In the genomic region with DNA sequence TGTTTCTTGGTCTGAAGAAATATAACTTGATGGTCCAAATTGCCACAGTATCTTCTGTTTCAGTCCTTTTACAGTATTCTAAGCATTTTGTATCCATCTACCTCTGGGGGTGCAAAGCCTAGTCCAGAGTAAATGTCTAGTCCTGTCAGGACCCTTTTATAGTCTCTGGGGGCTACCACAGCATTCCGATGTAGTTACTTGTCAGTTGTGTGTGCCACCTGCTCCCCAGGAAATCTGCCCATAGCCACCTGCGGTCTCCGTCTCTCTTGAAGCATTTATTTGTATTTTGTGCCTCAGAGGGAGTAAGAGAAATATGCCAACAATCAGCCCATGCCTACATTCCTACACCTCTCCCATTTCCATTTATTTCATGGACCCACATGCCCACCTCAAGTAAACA, we compare ENCODE assay signal across 19 cellular contexts. TPM values are rescaled to one million over a fixed set of nuclear protein-coding genes. Genes with fewer than 3 reads are reported as not detected.
DNase-seq lines count a peak whose midpoint lies in the region; ATAC-seq and TF ChIP-seq lines count a peak whose summit lies in the region.
"Had no signal": no experiment of that assay in that cellular context is flagged by ENCODE, and none has a peak within 500 bp of the region (broad histone marks: within the 10 kb centered on the region; RNA-seq: fewer than 3 reads in every experiment).

No MANE protein-coding gene starts in this region.

- H3K4me1 Mint-ChIP-seq in CD8-positive, alpha-beta T cell (ENCODE audit: low read depth): peaks cover 46% of the 10 kb centered on the region
- H3K4me1 Mint-ChIP-seq in T-cell: peaks cover 32 to 36% (median 33%) of the 10 kb centered on the region in 3 donors
- peaks cover 20 to 60% (median 49%) of the 10 kb centered on the region in 4 donors for H3K4me1 Mint-ChIP-seq in naive thymus-derived CD8-positive, alpha-beta T cell
- H3K4me1 Mint-ChIP-seq: CD14-positive monocyte had no signal

- no peaks in the 10 kb centered on the region for H3K9me3 ChIP-seq in CD8-positive, alpha-beta T cell (ENCODE audit: low read length)
- H3K9me3 ChIP-seq: BLaER1 had no signal

- H3K4me3 Mint-ChIP-seq in CD8-positive, alpha-beta T cell: no peak overlapping the region
- H3K4me3 Mint-ChIP-seq in T-cell: no peak overlapping the region
- peak overlapping the region in 2 of 10 donors; percentile 29 to 34 for H3K4me3 Mint-ChIP-seq in naive thymus-derived CD8-positive, alpha-beta T cell
- H3K4me3 Mint-ChIP-seq: CD14-positive monocyte; CD4-positive, alpha-beta memory T cell had no signal

- POLR2A ChIA-PET in CD8-positive, alpha-beta T cell (lab: Charles Lee): no interaction called here
- POLR2A ChIA-PET in T-cell (lab: Charles Lee): no interaction called here
- POLR2A ChIA-PET in naive thymus-derived CD8-positive, alpha-beta T cell (lab: Charles Lee): interaction anchor here (1.1 kb wide), 1 partner anchor 13 kb away, joined by 7 read pairs; a partner anchor contains a TSS

- H3K27ac Mint-ChIP-seq in CD8-positive, alpha-beta T cell: peak overlapping the region; percentile 80
- H3K27ac Mint-ChIP-seq in T-cell: peak overlapping the region; percentile 7 to 9
- H3K27ac Mint-ChIP-seq in naive thymus-derived CD8-positive, alpha-beta T cell: peak overlapping the region; percentile 81 to 99 (median 98)
- H3K27ac Mint-ChIP-seq: CD14-positive monocyte; CD4-positive, alpha-beta memory T cell had no signal

- no peaks in the 10 kb centered on the region for H3K27me3 ChIP-seq in CD8-positive, alpha-beta T cell (ENCODE audit: insufficient read depth, low read length)
- H3K27me3 ChIP-seq: BLaER1 had no signal

- peaks cover 48% of the 10 kb centered on the region for H3K4me1 ChIP-seq in CD8-positive, alpha-beta T cell (ENCODE audit: insufficient read depth, low read length)

- H3K27ac ChIP-seq in CD8-positive, alpha-beta T cell (ENCODE audit: low read depth, low read length): no peak overlapping the region
- H3K27ac ChIP-seq: BLaER1, GM23248, HL-60 had no signal

- intact Hi-C loops in CD8-positive, alpha-beta T cell (cut with DNase I, micrococcal nuclease): loop anchor here in 1 of 2 experiments (5.0 kb wide), 1 partner anchor 33 kb away; no protein-coding TSS in a partner anchor

- no peak for TF ChIP-seq CTCF in CD8-positive, alpha-beta T cell (IDR thresholded peaks at IDR 0.05)

- no peaks in the 10 kb centered on the region for H3K27me3 Mint-ChIP-seq in CD8-positive, alpha-beta T cell (ENCODE audit: low read depth)
- no peaks in the 10 kb centered on the region for H3K27me3 Mint-ChIP-seq in T-cell
- no peaks in the 10 kb centered on the region for H3K27me3 Mint-ChIP-seq in naive thymus-derived CD8-positive, alpha-beta T cell
- H3K27me3 Mint-ChIP-seq: CD4-positive, alpha-beta memory T cell had no signal

- CTCF ChIA-PET in CD8-positive, alpha-beta T cell (lab: Charles Lee): interaction anchor here (2.8 kb wide), 1 partner anchor 12 kb away, joined by 14 read pairs; a partner anchor contains a TSS
- CTCF ChIA-PET in T-cell (lab: Charles Lee): no interaction called here

- peaks cover 3% of the 10 kb centered on the region for H3K9me3 Mint-ChIP-seq in CD8-positive, alpha-beta T cell
- no peaks in the 10 kb centered on the region for H3K9me3 Mint-ChIP-seq in T-cell
- H3K9me3 Mint-ChIP-seq in naive thymus-derived CD8-positive, alpha-beta T cell: peaks cover 0 to 9% (median 0%) of the 10 kb centered on the region in 9 donors
- H3K9me3 Mint-ChIP-seq: CD4-positive, alpha-beta memory T cell had no signal

- no peak for DNase-seq in CD8-positive, alpha-beta T cell
- DNase-seq in Daoy (ENCODE audit: low read depth) (peak; percentile 58), T-cell (no peak), amygdala (lab: John Stamatoyannopoulos, UW) (no peak), cerebellar nuclear complex (lab: John Stamatoyannopoulos, UW) (no peak), cerebellar cortex (ENCODE audit: low spot score) (no peak)
- no peak for DNase-seq in naive thymus-derived CD8-positive, alpha-beta T cell
- DNase-seq: CD4-positive, alpha-beta memory T cell; DMS 273 treated with DMSO at 0.1 percent for 48 hours; DMS53; DND-41; GM23248; HCEC 1CT; IMR-90 had no signal

- peaks cover 10% of the 10 kb centered on the region for H3K36me3 Mint-ChIP-seq in CD8-positive, alpha-beta T cell
- H3K36me3 Mint-ChIP-seq in T-cell: peaks cover 39% of the 10 kb centered on the region
- peaks cover 4 to 17% (median 6%) of the 10 kb centered on the region in 3 donors for H3K36me3 Mint-ChIP-seq in naive thymus-derived CD8-positive, alpha-beta T cell

- no peak for ATAC-seq in CD8-positive, alpha-beta T cell
- ATAC-seq in T-cell (replicated peaks in 1 of 4) (no peak), HG03460 (IDR thresholded peaks at IDR 0.05; ENCODE audit: unreplicated experiment) (no peak)
- ATAC-seq in naive thymus-derived CD8-positive, alpha-beta T cell: no peak
- ATAC-seq: K562 had no signal

- no peak overlapping the region for H3K4me3 ChIP-seq in CD8-positive, alpha-beta T cell (ENCODE audit: low read depth, low read length)
- H3K4me3 ChIP-seq: BLaER1, GM23248, K562 had no signal

- no peaks in the 10 kb centered on the region for H3K36me3 ChIP-seq in CD8-positive, alpha-beta T cell (ENCODE audit: insufficient read depth, low read length)

RNA-seq across cellular contexts. Expression of a gene that starts 12.8 kb away (rescaled TPM):
- total RNA-seq in CD8-positive, alpha-beta T cell: 1 to 10 TPM; 2.7 to 2.8 TPM
- total RNA-seq in Daoy (2014; rRNA removed; shearing (Covaris generic)): 1.6 and 3.3 TPM in 2 replicates
- 1 to 10 TPM; 2.5 to 6.7 (median 3.5) TPM for total RNA-seq in T-cell
- total RNA-seq in naive thymus-derived CD8-positive, alpha-beta T cell: 10 to 100 TPM; 10.9 to 12.7 TPM
- 1 to 10 TPM; 1.8 to 4.0 (median 3.2) TPM for polyA plus RNA-seq in naive thymus-derived CD8-positive, alpha-beta T cell

Comparison
In these comparisons a context has a peak if more than half of its experiments do, and no peak if none do; other contexts are left out.
1. H3K27ac Mint-ChIP-seq: peak in every context shown above with its lines; median percentile 98 in naive thymus-derived CD8-positive, alpha-beta T cell; 80 in CD8-positive, alpha-beta T cell; 8 in T-cell.